8 cellular contexts compared by ENCODE assay signal in genomic region chr18:59783138-59783537, GRCh38.
DNase-seq lines count a peak whose midpoint lies in the region; ATAC-seq and TF ChIP-seq lines count a peak whose summit lies in the region.

No MANE protein-coding gene starts in this region.

- no peaks in the 10 kb centered on the region for H3K4me1 ChIP-seq in right lobe of liver

- H3K9me3 ChIP-seq in right lobe of liver, result no peaks in the 10 kb centered on the region

- DNase-seq in COLO668 (lab: John Stamatoyannopoulos, UW; ENCODE audit: unreplicated experiment) (peak; percentile 23), NCI-H2107 treated with DMSO at 0.1 percent for 48 hours (lab: John Stamatoyannopoulos, UW; ENCODE audit: unreplicated experiment) (peak; percentile 75), astrocyte of the cerebellum (ENCODE audit: low read depth) (peak; percentile 34), right lobe of liver (no peak), GDM1 (lab: John Stamatoyannopoulos, UW) (no peak), NCI-H187 treated with DMSO at 0.1 percent for 48 hours (lab: John Stamatoyannopoulos, UW) (no peak)

- intact Hi-C loops in right lobe of liver (cut with DNase I), result no loop called here

- peak; percentile 77 for TF ChIP-seq CTCF in astrocyte of the cerebellum (IDR thresholded peaks at IDR 0.05; ENCODE audit: low read depth, low read length, missing control alignments)
- TF ChIP-seq CTCF in right lobe of liver (IDR thresholded peaks at IDR 0.05), result peak; percentile 27 to 51 (median 34)

- ATAC-seq in GM18861 (IDR thresholded peaks at IDR 0.05; ENCODE audit: unreplicated experiment) (peak; percentile 90), HG03025 (IDR thresholded peaks at IDR 0.05; ENCODE audit: low FRiP score, unreplicated experiment) (peak; percentile 74), right lobe of liver (peak; percentile 44 to 81 (median 67))

- no peaks in the 10 kb centered on the region for H3K27me3 ChIP-seq in right lobe of liver

- 22% methylated on average over 5 of the region's 5 CpGs for WGBS in right lobe of liver (ENCODE audit: insufficient coverage, low coverage, low lambda C conversion rate, missing lambda C conversion rate)

- no peak for TF ChIP-seq POLR2A in right lobe of liver (IDR thresholded peaks at IDR 0.05)

- no peak overlapping the region for H3K27ac ChIP-seq in right lobe of liver

- H3K36me3 ChIP-seq in right lobe of liver, result no peaks in the 10 kb centered on the region

- in situ Hi-C loops in astrocyte of the cerebellum (cut with HindIII; ENCODE audit: low sequenced_read_pairs), result loop anchor here (5.0 kb wide), 1 partner anchor 44 kb away; no protein-coding TSS in a partner anchor

- H3K4me3 ChIP-seq in astrocyte of the cerebellum (ENCODE audit: low read depth, low read length), result no peak overlapping the region
- no peak overlapping the region for H3K4me3 ChIP-seq in right lobe of liver

Comparison
In these comparisons a context has a peak if more than half of its experiments do, and no peak if none do; other contexts are left out.
1. DNase-seq: peak in COLO668 (single experiment), NCI-H2107 treated with DMSO at 0.1 percent for 48 hours (single experiment) and astrocyte of the cerebellum (single experiment); none in right lobe of liver (0 of 3), GDM1 (single experiment) and NCI-H187 treated with DMSO at 0.1 percent for 48 hours (single experiment).
2. Peak in every context shown above with its lines, with median percentiles within 50 percentile points of each other: ATAC-seq.